In the genomic region with DNA sequence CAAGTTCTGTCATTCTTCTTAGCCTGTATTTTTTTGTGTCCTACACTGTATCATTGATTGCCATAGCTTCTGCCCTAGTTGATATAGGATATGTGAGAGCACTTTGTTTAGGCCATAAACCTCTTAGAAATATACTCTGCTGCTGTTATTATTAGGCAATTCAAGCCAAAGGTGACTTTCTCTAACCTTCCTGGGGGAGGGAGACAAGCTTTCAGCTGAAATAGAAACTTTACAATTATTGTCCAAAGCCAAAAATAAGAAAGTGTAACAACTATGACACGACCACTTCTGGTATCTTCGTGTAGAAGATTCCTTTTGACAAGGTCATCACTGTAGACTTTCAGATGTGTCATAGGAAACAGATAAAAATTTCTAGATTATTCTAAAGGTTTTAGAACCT, we compare ENCODE assay signal across 1 cellular context.
TF ChIP-seq lines count a peak whose summit lies in the region.

No MANE protein-coding gene starts in this region.

TF ChIP-seq in SK-N-SH treated with all-trans-retinoic acid at 6 μM for 48 hours, 23 proteins besides CTCF, POLR2A, EP300 and RAD21 (continued from another document):
- TF ChIP-seq, protein P1, sequence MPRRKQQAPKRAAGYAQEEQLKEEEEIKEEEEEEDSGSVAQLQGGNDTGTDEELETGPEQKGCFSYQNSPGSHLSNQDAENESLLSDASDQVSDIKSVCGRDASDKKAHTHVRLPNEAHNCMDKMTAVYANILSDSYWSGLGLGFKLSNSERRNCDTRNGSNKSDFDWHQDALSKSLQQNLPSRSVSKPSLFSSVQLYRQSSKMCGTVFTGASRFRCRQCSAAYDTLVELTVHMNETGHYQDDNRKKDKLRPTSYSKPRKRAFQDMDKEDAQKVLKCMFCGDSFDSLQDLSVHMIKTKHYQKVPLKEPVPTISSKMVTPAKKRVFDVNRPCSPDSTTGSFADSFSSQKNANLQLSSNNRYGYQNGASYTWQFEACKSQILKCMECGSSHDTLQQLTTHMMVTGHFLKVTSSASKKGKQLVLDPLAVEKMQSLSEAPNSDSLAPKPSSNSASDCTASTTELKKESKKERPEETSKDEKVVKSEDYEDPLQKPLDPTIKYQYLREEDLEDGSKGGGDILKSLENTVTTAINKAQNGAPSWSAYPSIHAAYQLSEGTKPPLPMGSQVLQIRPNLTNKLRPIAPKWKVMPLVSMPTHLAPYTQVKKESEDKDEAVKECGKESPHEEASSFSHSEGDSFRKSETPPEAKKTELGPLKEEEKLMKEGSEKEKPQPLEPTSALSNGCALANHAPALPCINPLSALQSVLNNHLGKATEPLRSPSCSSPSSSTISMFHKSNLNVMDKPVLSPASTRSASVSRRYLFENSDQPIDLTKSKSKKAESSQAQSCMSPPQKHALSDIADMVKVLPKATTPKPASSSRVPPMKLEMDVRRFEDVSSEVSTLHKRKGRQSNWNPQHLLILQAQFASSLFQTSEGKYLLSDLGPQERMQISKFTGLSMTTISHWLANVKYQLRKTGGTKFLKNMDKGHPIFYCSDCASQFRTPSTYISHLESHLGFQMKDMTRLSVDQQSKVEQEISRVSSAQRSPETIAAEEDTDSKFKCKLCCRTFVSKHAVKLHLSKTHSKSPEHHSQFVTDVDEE (CRISPR knock-in tag; IDR thresholded peaks at IDR 0.05), result no peak
- TF ChIP-seq SNAI2 (CRISPR knock-in tag; IDR thresholded peaks at IDR 0.05) (no peak), ZFP3 (CRISPR knock-in tag; IDR thresholded peaks at IDR 0.05) (no peak)
- TF ChIP-seq, protein P2, sequence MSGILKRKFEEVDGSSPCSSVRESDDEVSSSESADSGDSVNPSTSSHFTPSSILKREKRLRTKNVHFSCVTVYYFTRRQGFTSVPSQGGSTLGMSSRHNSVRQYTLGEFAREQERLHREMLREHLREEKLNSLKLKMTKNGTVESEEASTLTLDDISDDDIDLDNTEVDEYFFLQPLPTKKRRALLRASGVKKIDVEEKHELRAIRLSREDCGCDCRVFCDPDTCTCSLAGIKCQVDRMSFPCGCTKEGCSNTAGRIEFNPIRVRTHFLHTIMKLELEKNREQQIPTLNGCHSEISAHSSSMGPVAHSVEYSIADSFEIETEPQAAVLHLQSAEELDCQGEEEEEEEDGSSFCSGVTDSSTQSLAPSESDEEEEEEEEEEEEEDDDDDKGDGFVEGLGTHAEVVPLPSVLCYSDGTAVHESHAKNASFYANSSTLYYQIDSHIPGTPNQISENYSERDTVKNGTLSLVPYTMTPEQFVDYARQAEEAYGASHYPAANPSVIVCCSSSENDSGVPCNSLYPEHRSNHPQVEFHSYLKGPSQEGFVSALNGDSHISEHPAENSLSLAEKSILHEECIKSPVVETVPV (CRISPR knock-in tag; IDR thresholded peaks at IDR 0.05), result no peak
